In genomic region chr9:90608141-90608540, GRCh38 we compare ENCODE assay signal across 23 cellular contexts. TPM values are rescaled to one million over a fixed set of nuclear protein-coding genes. Genes with fewer than 3 reads are reported as not detected.
"Had no signal": no experiment of that assay in that cellular context is flagged by ENCODE, and none has a peak within 500 bp of the region (broad histone marks: within the 10 kb centered on the region; RNA-seq: fewer than 3 reads in every experiment).

No MANE protein-coding gene starts in this region.

- H3K36me3 Mint-ChIP-seq: naive thymus-derived CD4-positive, alpha-beta T cell; stimulated activated memory B cell treated with anti-CD40 and anti-IgM and Interleukin-4, amounts not matched to agents 10 μg/mL and 1 μg/mL and 100 μg/mL, for 72 hours had no signal

- H3K27ac ChIP-seq: colonic mucosa, foreskin keratinocyte, heart left ventricle, left ventricle myocardium inferior, neutrophil, right atrium auricular region, thoracic aorta, transverse colon had no signal

- H3K9me3 ChIP-seq: colonic mucosa, heart left ventricle, left ventricle myocardium inferior, neutrophil, right atrium auricular region, thoracic aorta, transverse colon had no signal

- H3K4me3 Mint-ChIP-seq: endodermal cell; naive thymus-derived CD4-positive, alpha-beta T cell; nephron progenitor cell; stimulated activated memory B cell treated with anti-CD40 and anti-IgM and Interleukin-4, amounts not matched to agents 10 μg/mL and 1 μg/mL and 100 μg/mL, for 72 hours; stimulated activated naive CD8-positive, alpha-beta T cell treated with anti-CD3 and anti-CD28 coated beads, Interleukin-15, Interleukin-2, amounts not matched to agents 100 ng/mL and 50 ng/mL, for 24 hours had no signal

- FAIRE-seq: endothelial cell of umbilical vein had no signal

- H3K4me3 ChIP-seq: colonic mucosa, heart left ventricle, left ventricle myocardium inferior, lung, right atrium auricular region, thoracic aorta, transverse colon had no signal

- H3K4me1 Mint-ChIP-seq: endodermal cell; stimulated activated memory B cell treated with anti-CD40 and anti-IgM and Interleukin-4, amounts not matched to agents 10 μg/mL and 1 μg/mL and 100 μg/mL, for 72 hours had no signal

- H3K36me3 ChIP-seq: colonic mucosa, heart left ventricle, left ventricle myocardium inferior, neutrophil, right atrium auricular region, thoracic aorta, transverse colon had no signal

- H3K27me3 ChIP-seq: colonic mucosa, foreskin keratinocyte, right atrium auricular region, transverse colon had no signal

- ATAC-seq: foreskin keratinocyte; heart left ventricle; naive thymus-derived CD4-positive, alpha-beta T cell; stimulated activated memory B cell treated with anti-CD40 and anti-IgM and Interleukin-4, amounts not matched to agents 10 μg/mL and 1 μg/mL and 100 μg/mL, for 72 hours had no signal

- DNase-seq: colonic mucosa; dermis blood vessel endothelial cell; effector CD4-positive, alpha-beta T cell; endodermal cell; erythroblast; foreskin keratinocyte; heart left ventricle; hypothalamus; left ventricle myocardium inferior; naive thymus-derived CD4-positive, alpha-beta T cell; nephron progenitor cell; posterior cingulate gyrus; stimulated activated CD4-positive, alpha-beta T cell treated with anti-CD3 and anti-CD28 coated beads, Interleukin-4, amount 100 ng/mL, for 24 hours; transverse colon had no signal

- H3K27ac Mint-ChIP-seq: endodermal cell; naive thymus-derived CD4-positive, alpha-beta T cell; nephron progenitor cell; stimulated activated memory B cell treated with anti-CD40 and anti-IgM and Interleukin-4, amounts not matched to agents 10 μg/mL and 1 μg/mL and 100 μg/mL, for 72 hours; stimulated activated naive CD8-positive, alpha-beta T cell treated with anti-CD3 and anti-CD28 coated beads, Interleukin-15, Interleukin-2, amounts not matched to agents 100 ng/mL and 50 ng/mL, for 24 hours had no signal

- H3K9me3 Mint-ChIP-seq: endodermal cell; nephron progenitor cell; stimulated activated memory B cell treated with anti-CD40 and anti-IgM and Interleukin-4, amounts not matched to agents 10 μg/mL and 1 μg/mL and 100 μg/mL, for 72 hours; stimulated activated naive CD8-positive, alpha-beta T cell treated with anti-CD3 and anti-CD28 coated beads, Interleukin-15, Interleukin-2, amounts not matched to agents 100 ng/mL and 50 ng/mL, for 24 hours had no signal

- H3K4me1 ChIP-seq: colonic mucosa, foreskin keratinocyte, heart left ventricle, left ventricle myocardium inferior, right atrium auricular region, transverse colon had no signal

RNA-seq across cellular contexts. Expression of gene DIRAS2, which starts 34.5 kb away (rescaled TPM):
- total RNA-seq: endothelial cell of umbilical vein; foreskin keratinocyte; naive thymus-derived CD4-positive, alpha-beta T cell; osteoblast; pulmonary artery endothelial cell; thoracic aorta had no signal
- polyA plus RNA-seq: endothelial cell of umbilical vein; foreskin keratinocyte; heart left ventricle; naive thymus-derived CD4-positive, alpha-beta T cell had no signal
